ENCODE assay signal across 14 cellular contexts in the genomic region with DNA sequence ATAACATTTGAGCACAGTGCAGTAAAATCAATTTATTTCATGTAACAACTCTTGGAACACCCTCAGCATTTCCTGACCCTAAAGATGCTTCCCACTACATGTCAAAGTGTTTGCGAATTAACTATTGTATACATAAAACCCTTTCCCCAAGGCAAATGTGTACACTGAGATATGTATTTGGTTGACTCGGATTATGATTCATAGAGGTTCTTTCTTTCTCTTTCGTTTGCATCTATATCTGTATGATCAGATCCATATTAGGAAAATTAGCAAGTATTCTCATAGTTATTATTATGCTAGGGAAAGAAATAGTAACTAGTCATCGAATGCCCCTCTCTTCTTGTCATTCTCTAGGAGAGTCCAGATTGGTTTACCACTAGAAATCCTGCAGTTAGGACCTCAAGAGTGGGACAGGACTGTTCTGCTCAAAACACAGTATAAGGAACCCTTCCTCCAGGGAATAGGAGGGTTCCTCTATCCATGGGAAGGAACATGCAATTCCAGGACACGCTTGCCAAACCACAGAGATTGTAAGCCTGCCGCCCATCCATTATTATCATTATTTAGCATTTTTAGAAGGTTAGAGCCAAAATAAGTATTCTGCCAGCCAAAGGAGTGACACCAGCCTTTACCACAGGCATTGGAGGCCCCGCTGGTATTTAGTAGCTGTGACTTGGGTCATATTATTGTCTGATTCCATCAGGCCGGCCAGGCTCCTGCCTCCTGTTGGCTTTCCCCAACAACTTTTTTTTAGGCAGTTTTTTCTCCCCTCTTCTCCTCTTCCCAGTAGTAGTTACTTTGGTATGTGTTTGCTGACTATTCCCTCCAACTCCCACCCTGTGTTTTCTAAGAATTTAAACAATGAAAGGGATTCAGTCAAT.
A peak's percentile ranks its signal among the peaks of the same experiment; 100 is the strongest.
DNase-seq lines count a peak whose midpoint lies in the region; ATAC-seq and TF ChIP-seq lines count a peak whose summit lies in the region.
"Had no signal": no experiment of that assay in that cellular context is flagged by ENCODE, and none has a peak within 500 bp of the region (broad histone marks: within the 10 kb centered on the region; RNA-seq: fewer than 3 reads in every experiment).

No MANE protein-coding gene starts in this region.

- H3K9ac ChIP-seq in endodermal cell (ENCODE audit: extremely low read depth, low read length, poor library complexity, severe bottlenecking) = no peak overlapping the region

- H3K36me3 ChIP-seq in MG63 (peaks cover 2% of the 10 kb centered on the region; the same call in 1 of the 2 replicates), endodermal cell (ENCODE audit: control insufficient read depth, insufficient read depth, low read length) (no peaks in the 10 kb centered on the region), spleen (peaks cover 0 to 29% (median 0%) of the 10 kb centered on the region in 6 donors)

- ATAC-seq in HG03460 (IDR thresholded peaks at IDR 0.05; ENCODE audit: unreplicated experiment) = no peak

- peaks cover 32% of the 10 kb centered on the region for H3K4me1 Mint-ChIP-seq in endodermal cell

- TF ChIP-seq POLR2A in spleen (IDR thresholded peaks at IDR 0.05) = no peak

- H3K27ac ChIP-seq in endodermal cell (ENCODE audit: low read depth, low read length) (no peak overlapping the region), spleen (no peak overlapping the region)

- TF ChIP-seq CTCF in AG10803 (conservative IDR thresholded peaks at IDR 0.05; ENCODE audit: low read length) (peak; percentile 28), endodermal cell (conservative IDR thresholded peaks at IDR 0.05) (no peak), spleen (IDR thresholded peaks at IDR 0.05 in 8 of 11, conservative IDR thresholded peaks at IDR 0.05 in 3 of 11) (no peak)

- no peak overlapping the region for H3K4me3 ChIP-seq in AG10803 (ENCODE audit: low read length)
- no peak overlapping the region; the same call in 1 of the 2 replicates for H3K4me3 ChIP-seq in MG63
- H3K4me3 ChIP-seq in endodermal cell (ENCODE audit: low read length) = peak overlapping the region; percentile 1
- no peak overlapping the region for H3K4me3 ChIP-seq in spleen

- peaks cover 3% of the 10 kb centered on the region; the same call in 1 of the 2 replicates for H3K9me3 ChIP-seq in MG63
- H3K9me3 ChIP-seq in endodermal cell (ENCODE audit: control insufficient read depth, low read length) = peaks cover 9% of the 10 kb centered on the region
- H3K9me3 ChIP-seq in spleen = no peaks in the 10 kb centered on the region

- no peaks in the 10 kb centered on the region for H3K27me3 ChIP-seq in MG63
- H3K27me3 ChIP-seq in endodermal cell (ENCODE audit: control insufficient read depth, insufficient read depth, low read length, poor library complexity, severe bottlenecking) = no peaks in the 10 kb centered on the region
- H3K27me3 ChIP-seq in spleen (replicated peaks in 1 of 7) = no peaks in the 10 kb centered on the region

- H3K27me3 Mint-ChIP-seq in endodermal cell (ENCODE audit: insufficient read depth) = no peaks in the 10 kb centered on the region

- peaks cover 8% of the 10 kb centered on the region for H3K36me3 Mint-ChIP-seq in endodermal cell (ENCODE audit: low read depth)

- H3K27ac Mint-ChIP-seq in endodermal cell = peak overlapping the region; percentile 69

- no peak overlapping the region for H3K4me3 Mint-ChIP-seq in endodermal cell

- 79 to 92% methylated on average over 2 to 6 of the region's 8 CpGs for WGBS in endodermal cell (ENCODE audit: insufficient coverage in 1 of 2, insufficient read length in 1 of 2), 2 experiments
- WGBS in spleen, 5 donors = 81 to 96% (median 88%) methylated on average over 8 of the region's 8 CpGs

- DNase-seq in AG10803 (ENCODE audit: low read depth) (peak; percentile 96), MG63 (peak; percentile 88), endodermal cell (peak; percentile 46), mucosa of gallbladder (ENCODE audit: low spot score) (peak; percentile 15), spleen (no peak)
- DNase-seq in stimulated activated CD4-positive, alpha-beta T cell treated with anti-CD3 and anti-CD28 coated beads, Interleukin-12 subunit alpha, Interleukin-12 subunit beta, amount 100 ng/mL, for 4 hours = no peak
- no peak for DNase-seq in central memory CD4-positive, alpha-beta T cell
- DNase-seq: activated CD4-positive, alpha-beta T cell treated with anti-CD3 and anti-CD28 coated beads, Interleukin-2, amount 50 U/mL, for 1 hour; activated gamma-delta T cell; C1 segment of cervical spinal cord; effector CD4-positive, alpha-beta T cell; hippocampal formation; MM.1S had no signal

- intact Hi-C loops in spleen (cut with DNase I; ENCODE audit: low total_unique reads) = no loop called here

- H3K9me3 Mint-ChIP-seq in endodermal cell = peaks cover 9% of the 10 kb centered on the region

- H3K4me1 ChIP-seq in endodermal cell (ENCODE audit: control insufficient read depth, insufficient read depth, low read length) (peaks cover 12% of the 10 kb centered on the region), spleen (no peaks in the 10 kb centered on the region)

Comparison
In these comparisons a context has a peak if more than half of its experiments do, and no peak if none do; other contexts are left out.
1. DNase-seq: peak in AG10803 (single experiment), MG63 (single experiment), endodermal cell (single experiment) and mucosa of gallbladder (single experiment); none in stimulated activated CD4-positive, alpha-beta T cell treated with anti-CD3 and anti-CD28 coated beads, Interleukin-12 subunit alpha, Interleukin-12 subunit beta, amount 100 ng/mL, for 4 hours (single experiment), central memory CD4-positive, alpha-beta T cell (single experiment) and spleen (single experiment).